Comparison of ENCODE assay signal across 12 cellular contexts in genomic region chr1:91015794-91016550, GRCh38. TPM values are rescaled to one million over a fixed set of nuclear protein-coding genes. Genes with fewer than 3 reads are reported as not detected.
DNase-seq lines count a peak whose midpoint lies in the region; ATAC-seq, FAIRE-seq and TF ChIP-seq lines count a peak whose summit lies in the region.
"Had no signal": no experiment of that assay in that cellular context is flagged by ENCODE, and none has a peak within 500 bp of the region (broad histone marks: within the 10 kb centered on the region; RNA-seq: fewer than 3 reads in every experiment).

No MANE protein-coding gene starts in this region.

- H3K4me2 ChIP-seq in SU-DHL-6 (ENCODE audit: low read depth, low read length, poor library complexity, severe bottlenecking) (peak overlapping the region; percentile 29), keratinocyte (ENCODE audit: control insufficient read depth, extremely low read depth, insufficient read depth, low read depth, low read length) (peak overlapping the region; percentile 50)

- H3K9me3 ChIP-seq in cardiac muscle cell (ENCODE audit: low read depth) (no peaks in the 10 kb centered on the region), heart left ventricle (no peaks in the 10 kb centered on the region), SU-DHL-6 (ENCODE audit: insufficient read depth, low read length) (no peaks in the 10 kb centered on the region), keratinocyte (ENCODE audit: control insufficient read depth, low read depth, low read length) (no peaks in the 10 kb centered on the region), upper lobe of right lung (no peaks in the 10 kb centered on the region), prostate gland (no peaks in the 10 kb centered on the region)

- dilution Hi-C loops in keratinocyte (cut with MboI; ENCODE audit: extremely low pct_ligation_motif_present, low sequenced_read_pairs): no loop called here

- peak overlapping the region; percentile 10 for H3K27ac ChIP-seq in cardiac muscle cell
- H3K27ac ChIP-seq in heart left ventricle: no peak overlapping the region
- H3K27ac ChIP-seq in SU-DHL-6 (ENCODE audit: low read depth, low read length): no peak overlapping the region
- peak overlapping the region; percentile 75 for H3K27ac ChIP-seq in keratinocyte (ENCODE audit: control insufficient read depth, insufficient read depth, low read length)
- no peak overlapping the region for H3K27ac ChIP-seq in upper lobe of right lung
- no peak overlapping the region for H3K27ac ChIP-seq in prostate gland
- no peak overlapping the region for H3K27ac ChIP-seq in coronary artery

- H3K27me3 ChIP-seq in cardiac muscle cell (no peaks in the 10 kb centered on the region), heart left ventricle (no peaks in the 10 kb centered on the region), SU-DHL-6 (ENCODE audit: low read length) (no peaks in the 10 kb centered on the region), keratinocyte (ENCODE audit: control insufficient read depth, extremely low read depth, insufficient read depth, low read length) (no peaks in the 10 kb centered on the region), upper lobe of right lung (no peaks in the 10 kb centered on the region), prostate gland (replicated peaks; ENCODE audit: insufficient read depth) (no peaks in the 10 kb centered on the region)

- H4K20me1 ChIP-seq in SU-DHL-6 (ENCODE audit: low read depth, low read length): peaks cover 39% of the 10 kb centered on the region
- no peaks in the 10 kb centered on the region for H4K20me1 ChIP-seq in keratinocyte (ENCODE audit: control insufficient read depth, extremely low read depth, insufficient read depth, low read length)

- peaks cover 12% of the 10 kb centered on the region; the same call in 1 of the 2 replicates for H3F3A ChIP-seq in SU-DHL-6 (ENCODE audit: insufficient read depth)

- H3K9me2 ChIP-seq in SU-DHL-6 (replicated peaks; ENCODE audit: insufficient read depth, low read length): no peaks in the 10 kb centered on the region

- H3K9me1 ChIP-seq in keratinocyte (ENCODE audit: control insufficient read depth, extremely low read depth, insufficient read depth, low read length): no peaks in the 10 kb centered on the region

- TF ChIP-seq CTCF in cardiac muscle cell (IDR thresholded peaks at IDR 0.05; ENCODE audit: low read depth, low read length): no peak
- no peak for TF ChIP-seq CTCF in heart left ventricle (IDR thresholded peaks at IDR 0.05)
- TF ChIP-seq CTCF in SU-DHL-6 (IDR thresholded peaks at IDR 0.05; ENCODE audit: insufficient read depth, low read length, poor library complexity, severe bottlenecking): no peak
- no peak for TF ChIP-seq CTCF in keratinocyte (optimal IDR thresholded peaks at IDR 0.05 in 1 of 3, IDR thresholded peaks at IDR 0.05 in 1 of 3, conservative IDR thresholded peaks at IDR 0.05 in 1 of 3; ENCODE audit: extremely low read depth in 1 of 3, insufficient read depth in 2 of 3, low read length in 3 of 3)
- TF ChIP-seq CTCF in upper lobe of right lung (IDR thresholded peaks at IDR 0.05): no peak
- TF ChIP-seq CTCF in prostate gland (IDR thresholded peaks at IDR 0.05): no peak
- TF ChIP-seq CTCF in coronary artery (IDR thresholded peaks at IDR 0.05): no peak

- intact Hi-C loops in heart left ventricle (cut with DNase I): loop anchor here in 2 of 10 donors (5.0 kb wide), 1 partner anchor 164 kb away; no protein-coding TSS in a partner anchor
- intact Hi-C loops in upper lobe of right lung (cut with DNase I): no loop called here
- intact Hi-C loops in prostate gland (cut with DNase I): no loop called here

- H3K9ac ChIP-seq in SU-DHL-6 (ENCODE audit: low read length): no peak overlapping the region
- no peak overlapping the region for H3K9ac ChIP-seq in keratinocyte (ENCODE audit: control insufficient read depth, extremely low read depth, insufficient read depth, low read length)

- no peak overlapping the region for H2AFZ ChIP-seq in SU-DHL-6 (ENCODE audit: low read depth, low read length, severe bottlenecking)
- no peak overlapping the region for H2AFZ ChIP-seq in keratinocyte (ENCODE audit: control insufficient read depth, low read length)

- H3K79me2 ChIP-seq in SU-DHL-6 (ENCODE audit: insufficient read depth, low read length) (peaks cover 100% of the 10 kb centered on the region), keratinocyte (ENCODE audit: control insufficient read depth, insufficient read depth, low read length) (peaks cover 75% of the 10 kb centered on the region)

- DNase-seq in cardiac muscle cell (ENCODE audit: low read depth in 1 of 2, low spot score in 1 of 2) (no peak), heart left ventricle (no peak), keratinocyte (ENCODE audit: low read depth, low spot score) (peak; percentile 53), upper lobe of right lung (no peak), prostate gland (ENCODE audit: low spot score) (no peak), coronary artery (ENCODE audit: low spot score) (no peak)
- DNase-seq in effector CD4-positive, alpha-beta T cell: no peak
- DNase-seq: activated T-cell treated with anti-CD3 and anti-CD28 coated beads for 4 hours; effector memory CD4-positive, alpha-beta T cell; NCI-H2107 had no signal

- H3K4me1 ChIP-seq in cardiac muscle cell (ENCODE audit: low read depth) (peaks cover 9% of the 10 kb centered on the region), heart left ventricle (peaks cover 7 to 88% (median 60%) of the 10 kb centered on the region in 12 donors), keratinocyte (ENCODE audit: control insufficient read depth, extremely low read depth, insufficient read depth, low read length) (peaks cover 42% of the 10 kb centered on the region), upper lobe of right lung (peaks cover 59% of the 10 kb centered on the region), prostate gland (replicated peaks) (no peaks in the 10 kb centered on the region)

- TF ChIP-seq POLR2A in heart left ventricle (IDR thresholded peaks at IDR 0.05) (no peak), prostate gland (IDR thresholded peaks at IDR 0.05) (no peak)

- ATAC-seq in heart left ventricle: no peak
- peak; percentile 87 for ATAC-seq in upper lobe of right lung
- ATAC-seq: SK-N-SH treated with all-trans-retinoic acid at 6 μM for 48 hours had no signal

- H3K36me3 ChIP-seq in cardiac muscle cell (no peaks in the 10 kb centered on the region), heart left ventricle (peaks cover 0 to 11% (median 0%) of the 10 kb centered on the region in 9 donors), SU-DHL-6 (ENCODE audit: low read length) (peaks cover 16% of the 10 kb centered on the region), keratinocyte (ENCODE audit: control insufficient read depth in 2 of 2, extremely low read depth in 1 of 2, insufficient read depth in 2 of 2, low read length in 2 of 2) (peaks cover 0 to 4% of the 10 kb centered on the region in 2 experiments), upper lobe of right lung (no peaks in the 10 kb centered on the region), prostate gland (no peaks in the 10 kb centered on the region)

- H3K4me3 ChIP-seq in cardiac muscle cell (no peak overlapping the region), heart left ventricle (no peak overlapping the region), SU-DHL-6 (ENCODE audit: insufficient read depth, low read length, poor library complexity, severe bottlenecking) (no peak overlapping the region), keratinocyte (ENCODE audit: control insufficient read depth in 2 of 3, extremely low read depth in 1 of 3, insufficient read depth in 2 of 3, low read depth in 1 of 3, low read length in 3 of 3) (peak overlapping the region in 2 of 3 experiments; percentile 24 to 51), upper lobe of right lung (no peak overlapping the region), prostate gland (no peak overlapping the region), coronary artery (no peak overlapping the region)

- peak; percentile 84 for FAIRE-seq in keratinocyte (lab: Jason Lieb, UNC)

RNA-seq across cellular contexts. Expression of gene ZNF644, which starts 5.9 kb away (rescaled TPM):
- 37.3 and 43.6 TPM in 2 replicates for total RNA-seq in cardiac muscle cell
- polyA plus RNA-seq in cardiac muscle cell: 37.9 and 55.7 TPM in 2 replicates
- total RNA-seq in heart left ventricle: 10 to 100 TPM; 23.1 to 46.6 (median 33.9) TPM
- 10 to 100 TPM; 15.2 to 16.2 TPM for polyA plus RNA-seq in heart left ventricle
- polyA plus RNA-seq in keratinocyte: 12.3 to 19.1 TPM (median 12.8 TPM) in 3 replicates
- 21.3 TPM for polyA plus RNA-seq in keratinocyte (2011; ENCODE audit: low read depth)
- 6.5 and 19.4 TPM in 2 replicates for polyA plus RNA-seq in keratinocyte (2011; cell fraction: cytosol; rRNA removed)
- polyA plus RNA-seq in keratinocyte (2011; cell fraction: nucleus; rRNA removed): 15.7 and 22.9 TPM in 2 replicates
- 15.1 and 16.4 TPM in 2 replicates for polyA plus RNA-seq in keratinocyte (2012; ENCODE audit: low replicate concordance)
- 17.5 to 59.4 TPM (median 22.4 TPM) in 3 replicates for polyA minus RNA-seq in keratinocyte
- polyA minus RNA-seq in keratinocyte (2011; cell fraction: cytosol; rRNA and poly(A)+ RNA removed): 20.9 TPM
- polyA minus RNA-seq in keratinocyte (2011; cell fraction: nucleus; rRNA and poly(A)+ RNA removed): 40.7 and 97.6 TPM in 2 replicates
- total RNA-seq in upper lobe of right lung: 51.9 TPM
- total RNA-seq in prostate gland: 10 to 100 TPM; 36.3 to 54.3 TPM

Comparison
In these comparisons a context has a peak if more than half of its experiments do, and no peak if none do; other contexts are left out.
1. H3K27ac ChIP-seq: peak in cardiac muscle cell (single experiment) and keratinocyte (single experiment); none in heart left ventricle (0 of 12), SU-DHL-6 (single experiment), upper lobe of right lung (single experiment), prostate gland (0 of 2) and coronary artery (0 of 2).
2. H3K4me3 ChIP-seq: peak in keratinocyte (2 of 3); none in cardiac muscle cell (single experiment), heart left ventricle (0 of 12), SU-DHL-6 (single experiment), upper lobe of right lung (single experiment), prostate gland (0 of 2) and coronary artery (single experiment).